18 cellular contexts compared by ENCODE assay signal in genomic region chr10:116371737-116372136, GRCh38. TPM values are rescaled to one million over a fixed set of nuclear protein-coding genes. Genes with fewer than 3 reads are reported as not detected.
DNase-seq lines count a peak whose midpoint lies in the region; ATAC-seq and TF ChIP-seq lines count a peak whose summit lies in the region.
"Had no signal": no experiment of that assay in that cellular context is flagged by ENCODE, and none has a peak within 500 bp of the region (broad histone marks: within the 10 kb centered on the region; RNA-seq: fewer than 3 reads in every experiment).

No MANE protein-coding gene starts in this region.

- TF ChIP-seq CTCF in AG10803 (conservative IDR thresholded peaks at IDR 0.05; ENCODE audit: low read length), result no peak
- no peak for TF ChIP-seq CTCF in IMR-90 (conservative IDR thresholded peaks at IDR 0.05; ENCODE audit: low read depth, low read length)
- no peak for TF ChIP-seq CTCF in chondrocyte (IDR thresholded peaks at IDR 0.05)
- no peak for TF ChIP-seq CTCF in neural progenitor cell (IDR thresholded peaks at IDR 0.05)
- TF ChIP-seq CTCF in psoas muscle (IDR thresholded peaks at IDR 0.05), result no peak

- no peak overlapping the region for H3K18ac ChIP-seq in IMR-90 (ENCODE audit: low read depth, low read length)

- H3K9me3 Mint-ChIP-seq in chondrocyte (ENCODE audit: low read depth), result peaks cover 3% of the 10 kb centered on the region
- H3K9me3 Mint-ChIP-seq in neural progenitor cell, result no peaks in the 10 kb centered on the region
- H3K9me3 Mint-ChIP-seq: nephron progenitor cell had no signal

- H3K4me1 ChIP-seq in IMR-90 (ENCODE audit: control insufficient read depth, insufficient read depth, low read length) (no peaks in the 10 kb centered on the region), neural progenitor cell (no peaks in the 10 kb centered on the region), psoas muscle (no peaks in the 10 kb centered on the region)
- H3K4me1 ChIP-seq: vagina had no signal

- H3K27me3 Mint-ChIP-seq in chondrocyte (ENCODE audit: low read depth), result no peaks in the 10 kb centered on the region
- H3K27me3 Mint-ChIP-seq in neural progenitor cell (ENCODE audit: insufficient read depth, low read depth), result peaks cover 5% of the 10 kb centered on the region

- H3K27ac ChIP-seq in IMR-90 (ENCODE audit: insufficient read depth, low read length) (no peak overlapping the region), neural progenitor cell (no peak overlapping the region), psoas muscle (no peak overlapping the region)
- H3K27ac ChIP-seq: brain microvascular endothelial cell, vagina had no signal

- H3K36me3 Mint-ChIP-seq in chondrocyte (ENCODE audit: low read depth) (no peaks in the 10 kb centered on the region), neural progenitor cell (no peaks in the 10 kb centered on the region)
- H3K36me3 Mint-ChIP-seq: activated naive CD8-positive, alpha-beta T cell; CD8-positive, alpha-beta memory T cell had no signal

- H3K56ac ChIP-seq in IMR-90 (ENCODE audit: extremely low read depth, insufficient read depth, low read length), result no peak overlapping the region

- no peak for TF ChIP-seq RAD21 in IMR-90 (IDR thresholded peaks at IDR 0.05; ENCODE audit: low read length)

- no peak overlapping the region for H2BK5ac ChIP-seq in IMR-90 (ENCODE audit: low read depth, low read length, poor library complexity, severe bottlenecking)

- H3K23ac ChIP-seq in IMR-90 (ENCODE audit: low read depth, low read length), result no peak overlapping the region

- no peak overlapping the region for H2AK9ac ChIP-seq in IMR-90 (replicated peaks; ENCODE audit: low read depth, low read length, poor library complexity)

- no CpG with 5 or more reads among the region's 1 CpG for WGBS in IMR-90 (ENCODE audit: extremely low coverage in 2 of 2, insufficient read length in 1 of 2), 2 experiments
- WGBS in psoas muscle, 3 donors, result 10 to 32% (median 14%) methylated on average over 1 of the region's 1 CpG

- CTCF ChIA-PET in IMR-90 (lab: Yijun Ruan, JAX), result no interaction called here

- no peak overlapping the region; the same call in 1 of the 2 replicates for H3K4me3 ChIP-seq in AG10803 (ENCODE audit: low read length)
- no peak overlapping the region for H3K4me3 ChIP-seq in IMR-90 (ENCODE audit: insufficient read depth, low read depth, low read length)
- no peak overlapping the region for H3K4me3 ChIP-seq in neural progenitor cell
- no peak overlapping the region for H3K4me3 ChIP-seq in psoas muscle
- H3K4me3 ChIP-seq: vagina had no signal

- no peaks in the 10 kb centered on the region for H4K20me1 ChIP-seq in IMR-90 (ENCODE audit: insufficient read depth, low read length)
- H4K20me1 ChIP-seq in neural progenitor cell (ENCODE audit: low read depth), result no peaks in the 10 kb centered on the region

- no peak overlapping the region for H3K14ac ChIP-seq in IMR-90 (replicated peaks; ENCODE audit: low read depth, low read length)

- H3K27me3 ChIP-seq in IMR-90 (ENCODE audit: control insufficient read depth, insufficient read depth, low read length) (no peaks in the 10 kb centered on the region), neural progenitor cell (no peaks in the 10 kb centered on the region), psoas muscle (ENCODE audit: insufficient read depth in 3 of 3, low read length in 2 of 3) (no peaks in the 10 kb centered on the region)
- H3K27me3 ChIP-seq: brain microvascular endothelial cell, vagina had no signal

- no peak overlapping the region for H3K9ac ChIP-seq in IMR-90 (ENCODE audit: low read depth, low read length)
- H3K9ac ChIP-seq in neural progenitor cell, result no peak overlapping the region

- in situ Hi-C loops in IMR-90 (cut with MboI; ENCODE audit: low sequenced_read_pairs), result no loop called here

- intact Hi-C loops in IMR-90 (cut with micrococcal nuclease), result no loop called here
- intact Hi-C loops in psoas muscle (cut with DNase I), result no loop called here
- intact Hi-C loops in Right ventricle myocardium superior (cut with DNase I), result no loop called here

- H3K27ac Mint-ChIP-seq in chondrocyte (ENCODE audit: unreplicated experiment), result no peak overlapping the region
- no peak overlapping the region for H3K27ac Mint-ChIP-seq in neural progenitor cell
- H3K27ac Mint-ChIP-seq: activated naive CD8-positive, alpha-beta T cell; CD8-positive, alpha-beta memory T cell; nephron progenitor cell had no signal

- no peak overlapping the region for H4K8ac ChIP-seq in IMR-90 (ENCODE audit: low read depth in 2 of 2, low read length in 2 of 2)

- H2AK5ac ChIP-seq in IMR-90 (ENCODE audit: low read depth, low read length), result no peak overlapping the region

- no peak overlapping the region for H2BK120ac ChIP-seq in IMR-90 (ENCODE audit: low read depth, low read length)

- H3K79me2 ChIP-seq in neural progenitor cell (ENCODE audit: low read depth), result no peaks in the 10 kb centered on the region

- H4K91ac ChIP-seq in IMR-90 (ENCODE audit: insufficient read depth, low read depth, low read length), result no peak overlapping the region

- H4K5ac ChIP-seq in IMR-90 (ENCODE audit: low read depth, low read length), result no peak overlapping the region

- H3K36me3 ChIP-seq in IMR-90 (ENCODE audit: control insufficient read depth, insufficient read depth, low read length) (no peaks in the 10 kb centered on the region), neural progenitor cell (no peaks in the 10 kb centered on the region), psoas muscle (ENCODE audit: insufficient read depth in 1 of 2, low read depth in 1 of 2) (no peaks in the 10 kb centered on the region)
- H3K36me3 ChIP-seq: brain microvascular endothelial cell, vagina had no signal

- no peak for TF ChIP-seq POLR2A in IMR-90 (IDR thresholded peaks at IDR 0.05; ENCODE audit: low read depth, low read length)

- H3K4me2 ChIP-seq in IMR-90 (ENCODE audit: low read depth, low read length) (0 out of 2 replicates have a peak overlapping the region, but pooled peaks have one; percentile 45), neural progenitor cell (no peak overlapping the region)

- H2AFZ ChIP-seq in IMR-90 (replicated peaks; ENCODE audit: low read length, poor library complexity) (no peak overlapping the region), neural progenitor cell (replicated peaks) (peak overlapping the region; percentile 82)

- no peak overlapping the region for H3K4ac ChIP-seq in IMR-90 (ENCODE audit: low read depth, low read length)

- no peaks in the 10 kb centered on the region for H3K9me3 ChIP-seq in IMR-90 (ENCODE audit: control insufficient read depth, insufficient read depth, low read length)
- no peaks in the 10 kb centered on the region for H3K9me3 ChIP-seq in neural progenitor cell (ENCODE audit: low read depth)
- no peaks in the 10 kb centered on the region for H3K9me3 ChIP-seq in psoas muscle
- H3K9me3 ChIP-seq: vagina had no signal

- H3K79me1 ChIP-seq in IMR-90 (ENCODE audit: low read depth in 1 of 2, low read length in 2 of 2), result no peaks in the 10 kb centered on the region

- no peak overlapping the region for H2BK15ac ChIP-seq in IMR-90 (ENCODE audit: low read depth, low read length)

- POLR2A ChIA-PET in IMR-90 (lab: Charles Lee; ENCODE audit: unreplicated experiment), result no interaction called here

- no TSS peak for BruUV-seq in IMR-90 (replicated peaks; lab: Mats Ljungman, UMichigan)

- H3K4me1 Mint-ChIP-seq in chondrocyte (ENCODE audit: low read depth) (peaks cover 6% of the 10 kb centered on the region), neural progenitor cell (no peaks in the 10 kb centered on the region)
- H3K4me1 Mint-ChIP-seq: CD8-positive, alpha-beta memory T cell; nephron progenitor cell had no signal

- DNase-seq in AG10803 (ENCODE audit: low read depth) (peak; percentile 2), IMR-90 (no peak), chondrocyte (ENCODE audit: low spot score) (no peak), neural progenitor cell (ENCODE audit: low spot score) (no peak), psoas muscle (no peak), HCEC 1CT (no peak), Right ventricle myocardium superior (no peak), epidermal melanocyte (ENCODE audit: insufficient read length, low spot score) (no peak)
- DNase-seq: brain microvascular endothelial cell; CD8-positive, alpha-beta memory T cell; DMS79 treated with DMSO at 0.1 percent for 48 hours; NCI-H1436 treated with DMSO at 0.1 percent for 48 hours; nephron progenitor cell; PC-3 had no signal

- H3F3A ChIP-seq in neural progenitor cell (ENCODE audit: low read depth), result no peaks in the 10 kb centered on the region

- H3K9me1 ChIP-seq in IMR-90 (ENCODE audit: insufficient read depth, low read length), result no peaks in the 10 kb centered on the region

- no peak overlapping the region for H2BK20ac ChIP-seq in IMR-90 (ENCODE audit: low read depth, low read length)

- dilution Hi-C loops in IMR-90 (cut with HindIII; ENCODE audit: low sequenced_read_pairs, unreplicated experiment), result no loop called here

- peak; percentile 17; the same call in 1 of the 2 replicates for ATAC-seq in IMR-90 (ENCODE audit: low read depth)
- no peak for ATAC-seq in psoas muscle
- ATAC-seq in Right ventricle myocardium superior (ENCODE audit: poor library complexity), result no peak
- ATAC-seq: PC-3 had no signal

- H3K4me3 Mint-ChIP-seq in chondrocyte (ENCODE audit: unreplicated experiment) (peak overlapping the region; percentile 45), neural progenitor cell (no peak overlapping the region)
- H3K4me3 Mint-ChIP-seq: activated naive CD8-positive, alpha-beta T cell; CD8-positive, alpha-beta memory T cell; nephron progenitor cell had no signal

TF ChIP-seq in IMR-90, 13 proteins besides CTCF, POLR2A, EP300 and RAD21 (continues in another document):
- no peak for TF ChIP-seq MXI1 (IDR thresholded peaks at IDR 0.05; ENCODE audit: borderline replicate concordance, low read depth, low read length)
- no peak for TF ChIP-seq MAFK (IDR thresholded peaks at IDR 0.05; ENCODE audit: low read depth, low read length)
- no peak for TF ChIP-seq CHD1 (IDR thresholded peaks at IDR 0.05; ENCODE audit: low read depth, low read length)
- TF ChIP-seq NFE2L2 (IDR thresholded peaks at IDR 0.05; ENCODE audit: low read depth, low read length), result no peak
- no peak for TF ChIP-seq SMC3 (IDR thresholded peaks at IDR 0.05; ENCODE audit: low read depth, low read length)

RNA-seq across cellular contexts. Expression of gene CCDC172, which starts 47.5 kb away (rescaled TPM):
- total RNA-seq in IMR-90 (2012; rRNA removed) (not detected in 2 replicates), chondrocyte (not detected in 3 replicates), neural progenitor cell (ENCODE audit: low replicate concordance) (not detected in 2 replicates), psoas muscle (not detected), Right ventricle myocardium superior (not detected)
- polyA plus RNA-seq in IMR-90 (2012; rRNA removed) (not detected in 2 replicates), psoas muscle (not detected)
- not detected in 2 replicates for polyA plus RNA-seq in IMR-90 (2012; cell fraction: cytosol; rRNA removed)
- polyA plus RNA-seq in IMR-90 (2012; cell fraction: nucleus; rRNA removed; ENCODE audit: low replicate concordance), result not detected in 2 replicates
- total RNA-seq: CD8-positive, alpha-beta memory T cell; PC-3; renal cortical epithelial cell; temporal lobe; vagina had no signal
- polyA plus RNA-seq: CD8-positive, alpha-beta memory T cell had no signal

RNA-seq across cellular contexts. Expression of gene PNLIPRP3, which starts 55.9 kb away (rescaled TPM):
- total RNA-seq in IMR-90 (2012; rRNA removed) (not detected in 2 replicates), chondrocyte (not detected in 3 replicates), neural progenitor cell (ENCODE audit: low replicate concordance) (not detected in 2 replicates), psoas muscle (not detected), Right ventricle myocardium superior (not detected)
- polyA plus RNA-seq in IMR-90 (2012; rRNA removed) (not detected in 2 replicates), psoas muscle (not detected)
- not detected in 2 replicates for polyA plus RNA-seq in IMR-90 (2012; cell fraction: cytosol; rRNA removed)
- polyA plus RNA-seq in IMR-90 (2012; cell fraction: nucleus; rRNA removed; ENCODE audit: low replicate concordance), result not detected in 2 replicates
- total RNA-seq: CD8-positive, alpha-beta memory T cell; PC-3; renal cortical epithelial cell; temporal lobe had no signal
- polyA plus RNA-seq: CD8-positive, alpha-beta memory T cell had no signal
